8 cellular contexts compared by ENCODE assay signal in the genomic region with DNA sequence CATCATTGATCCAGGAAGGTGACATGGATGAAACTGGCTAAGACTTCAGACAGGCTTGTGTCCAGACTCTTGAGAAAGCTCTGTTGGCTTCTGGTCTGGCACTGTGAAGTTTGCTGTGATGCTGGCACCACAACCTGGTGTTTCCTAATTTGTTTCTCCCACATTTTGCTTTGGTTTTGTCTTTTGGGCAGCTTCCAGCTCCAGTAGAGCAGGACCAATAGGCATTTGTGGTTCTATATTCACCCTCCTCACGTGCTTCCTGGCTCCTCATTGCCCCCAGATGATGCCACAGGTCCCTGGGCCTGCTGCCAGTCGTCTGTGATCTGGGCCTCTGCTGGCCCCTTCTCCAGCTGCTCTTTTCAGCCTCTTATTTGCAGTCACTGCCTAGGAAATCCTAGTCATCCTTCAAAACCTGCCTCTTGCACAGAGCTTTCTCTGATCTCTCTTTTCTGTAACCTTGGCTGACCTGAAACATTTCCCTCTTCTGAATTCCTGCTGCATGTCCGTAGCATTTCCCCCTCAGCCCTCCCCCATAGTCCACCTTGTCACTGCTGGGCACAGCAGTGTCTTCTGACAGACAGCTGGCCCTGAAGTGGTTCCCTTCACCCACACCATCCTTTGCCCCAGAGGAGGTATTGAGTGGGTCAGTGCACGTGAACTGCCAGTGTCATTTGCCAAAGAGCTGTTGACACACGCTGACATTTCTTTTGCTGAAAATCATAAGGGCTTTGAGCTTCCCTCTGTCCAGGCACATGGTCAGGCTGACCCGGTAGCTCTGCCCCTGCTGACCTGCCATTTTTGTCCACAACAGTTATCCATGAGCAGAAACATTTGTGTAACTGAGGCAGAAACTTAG.
DNase-seq lines count a peak whose midpoint lies in the region; ATAC-seq and TF ChIP-seq lines count a peak whose summit lies in the region.

No MANE protein-coding gene starts in this region.

- H3K27me3 ChIP-seq in prostate gland (replicated peaks; ENCODE audit: insufficient read depth), result no peaks in the 10 kb centered on the region

- no peaks in the 10 kb centered on the region for H3K27me3 Mint-ChIP-seq in CD14-positive monocyte (ENCODE audit: low read depth in 3 of 3)

- peak overlapping the region in 5 of 7 donors; percentile 2 to 81 (median 65) for H3K27ac Mint-ChIP-seq in CD14-positive monocyte

- peaks cover 0 to 6% of the 10 kb centered on the region in 2 donors for H3K36me3 ChIP-seq in prostate gland

- 35% methylated on average over 6 of the region's 6 CpGs for WGBS in prostate gland

- peaks cover 26% of the 10 kb centered on the region for H3K4me1 Mint-ChIP-seq in CD14-positive monocyte

- peaks cover 8% of the 10 kb centered on the region for H3K4me1 ChIP-seq in prostate gland (replicated peaks)

- ATAC-seq in GM19351 (IDR thresholded peaks at IDR 0.05; ENCODE audit: unreplicated experiment), result no peak

- TF ChIP-seq CTCF in CD14-positive monocyte (IDR thresholded peaks at IDR 0.05) (no peak), prostate gland (IDR thresholded peaks at IDR 0.05) (no peak)

- DNase-seq in CD14-positive monocyte (ENCODE audit: low spot score) (no peak), NCI-H2029 (lab: John Stamatoyannopoulos, UW) (peak; percentile 94), dedifferentiated amniotic fluid mesenchymal stem cell (ENCODE audit: extremely low spot score) (peak; percentile 31), occipital lobe (lab: John Stamatoyannopoulos, UW) (peak; percentile 51), prostate gland (ENCODE audit: low spot score) (no peak)
- DNase-seq in activated T-cell treated with anti-CD3 and anti-CD28 coated beads, Interleukin-2, amount 50 U/mL, for 1 hour, result no peak
- DNase-seq in stimulated activated CD4-positive, alpha-beta T cell treated with anti-CD3 and anti-CD28 coated beads, Interleukin-4, amount 100 ng/mL, for 24 hours, result no peak

- H3K27ac ChIP-seq in prostate gland, result no peak overlapping the region

- H3K4me3 ChIP-seq in prostate gland, result no peak overlapping the region

- TF ChIP-seq POLR2A in prostate gland (IDR thresholded peaks at IDR 0.05), result no peak

- H3K36me3 Mint-ChIP-seq in CD14-positive monocyte, result peaks cover 81 to 95% of the 10 kb centered on the region in 2 donors

- intact Hi-C loops in CD14-positive monocyte (cut with micrococcal nuclease) (loop anchor here in 1 of 2 donors (5.0 kb wide), 1 partner anchor 46 kb away; no protein-coding TSS in a partner anchor), prostate gland (cut with DNase I) (loop anchor here (5.0 kb wide), 2 partner anchors 61 to 96 kb away; a partner anchor contains a TSS)

- no peak overlapping the region for H3K4me3 Mint-ChIP-seq in CD14-positive monocyte

- H3K9me3 Mint-ChIP-seq in CD14-positive monocyte, result peaks cover 0 to 1% (median 0%) of the 10 kb centered on the region in 7 donors

- no peaks in the 10 kb centered on the region for H3K9me3 ChIP-seq in prostate gland

Comparison
In these comparisons a context has a peak if more than half of its experiments do, and no peak if none do; other contexts are left out.
1. DNase-seq: peak in NCI-H2029 (single experiment), dedifferentiated amniotic fluid mesenchymal stem cell (single experiment) and occipital lobe (single experiment); none in CD14-positive monocyte (single experiment), prostate gland (single experiment), activated T-cell treated with anti-CD3 and anti-CD28 coated beads, Interleukin-2, amount 50 U/mL, for 1 hour (single experiment) and stimulated activated CD4-positive, alpha-beta T cell treated with anti-CD3 and anti-CD28 coated beads, Interleukin-4, amount 100 ng/mL, for 24 hours (single experiment).